Comparison of ENCODE assay signal across 14 cellular contexts in the genomic region with DNA sequence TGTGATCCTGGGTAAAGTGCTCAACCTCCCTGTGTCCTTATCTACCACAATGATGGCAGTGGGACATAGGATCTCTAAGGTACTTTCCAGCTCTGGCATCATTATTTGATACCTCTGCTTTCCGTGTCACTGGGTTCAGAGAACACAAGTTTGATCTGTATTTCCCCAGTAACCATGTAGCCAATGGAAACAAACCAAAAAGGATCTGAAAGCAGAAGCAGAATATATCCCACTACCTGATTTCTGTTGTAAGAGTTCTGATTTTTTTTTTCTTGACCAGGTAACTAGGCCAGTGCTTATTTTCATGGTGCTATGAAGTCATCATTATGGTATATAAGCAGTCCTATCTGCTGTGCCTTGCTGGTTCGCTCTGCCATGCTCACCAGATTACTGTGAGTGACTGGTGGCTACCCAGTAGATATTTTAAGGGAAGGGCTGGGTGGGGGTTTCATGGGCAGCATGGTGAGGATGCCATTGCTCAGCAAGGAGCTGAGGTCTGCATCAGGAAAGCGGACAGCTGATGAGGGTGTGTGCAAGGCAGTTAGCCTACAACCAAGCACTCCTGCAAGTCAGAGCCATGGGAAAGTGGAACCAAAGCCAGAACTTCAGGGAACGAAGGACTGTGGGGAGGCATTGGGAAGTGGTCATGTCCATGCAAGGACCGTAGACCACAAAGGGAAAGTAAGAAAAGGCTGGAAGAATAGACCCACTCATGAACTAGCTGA.
DNase-seq lines count a peak whose midpoint lies in the region; ATAC-seq and TF ChIP-seq lines count a peak whose summit lies in the region.
"Had no signal": no experiment of that assay in that cellular context is flagged by ENCODE, and none has a peak within 500 bp of the region (broad histone marks: within the 10 kb centered on the region; RNA-seq: fewer than 3 reads in every experiment).

No MANE protein-coding gene starts in this region.

- DNase-seq in memory B cell (ENCODE audit: low spot score in 2 of 2) (peak in 1 of 2 donors; percentile 16), hypothalamus (lab: John Stamatoyannopoulos, UW) (no peak), MG63 (no peak), lower lobe of right lung (no peak)
- DNase-seq in activated naive CD4-positive, alpha-beta T cell treated with anti-CD3 and anti-CD28 coated beads, Interleukin-2, amount 50 U/mL, for 16 hours, result no peak
- DNase-seq: activated CD8-positive, alpha-beta memory T cell treated with anti-CD3 and anti-CD28 coated beads, Interleukin-2, amount 50 U/mL, for 4 hours; activated naive CD8-positive, alpha-beta T cell treated with anti-CD3 and anti-CD28 coated beads, Interleukin-2, amount 10 ng/mL, durations not matched to agents 7 days and 5 days; heart left ventricle; MM.1S; NCI-H2171 had no signal

- no peaks in the 10 kb centered on the region for H3K9me3 Mint-ChIP-seq in memory B cell

- intact Hi-C loops in lower lobe of right lung (cut with DNase I), result no loop called here

- H3K4me3 Mint-ChIP-seq in memory B cell, result no peak overlapping the region
- H3K4me3 Mint-ChIP-seq: activated naive CD8-positive, alpha-beta T cell treated with anti-CD3 and anti-CD28 coated beads, Interleukin-2, amount 10 ng/mL, durations not matched to agents 7 days and 5 days had no signal

- H3K4me3 ChIP-seq in MG63 (no peak overlapping the region), lower lobe of right lung (no peak overlapping the region)
- H3K4me3 ChIP-seq: heart left ventricle, SJSA1 had no signal

- H3K4me1 Mint-ChIP-seq in memory B cell, result peaks cover 18% of the 10 kb centered on the region

- H3K9me3 ChIP-seq in MG63, result no peaks in the 10 kb centered on the region
- H3K9me3 ChIP-seq in lower lobe of right lung, result no peaks in the 10 kb centered on the region
- H3K9me3 ChIP-seq: heart left ventricle, SJSA1 had no signal

- no peaks in the 10 kb centered on the region for H3K36me3 ChIP-seq in MG63
- no peaks in the 10 kb centered on the region for H3K36me3 ChIP-seq in lower lobe of right lung
- H3K36me3 ChIP-seq: SJSA1 had no signal

- peaks cover 1% of the 10 kb centered on the region for H3K27me3 Mint-ChIP-seq in memory B cell
- H3K27me3 Mint-ChIP-seq: activated naive CD8-positive, alpha-beta T cell treated with anti-CD3 and anti-CD28 coated beads, Interleukin-2, amount 10 ng/mL, durations not matched to agents 7 days and 5 days had no signal

- H3K27ac Mint-ChIP-seq in memory B cell, result peak overlapping the region; percentile 79
- H3K27ac Mint-ChIP-seq: activated naive CD8-positive, alpha-beta T cell treated with anti-CD3 and anti-CD28 coated beads, Interleukin-2, amount 10 ng/mL, durations not matched to agents 7 days and 5 days had no signal

- no peak for TF ChIP-seq POLR2A in GM18505 (IDR thresholded peaks at IDR 0.05; ENCODE audit: borderline replicate concordance, extremely low read depth, insufficient read depth, insufficient read length)

- peaks cover 3% of the 10 kb centered on the region for H3K4me1 ChIP-seq in lower lobe of right lung
- H3K4me1 ChIP-seq: SJSA1 had no signal

- no peaks in the 10 kb centered on the region for H3K36me3 Mint-ChIP-seq in memory B cell

- TF ChIP-seq CTCF in lower lobe of right lung (IDR thresholded peaks at IDR 0.05), result no peak

- no peak overlapping the region for H3K27ac ChIP-seq in lower lobe of right lung
- H3K27ac ChIP-seq: heart left ventricle, SJSA1 had no signal

- peak; percentile 62 for ATAC-seq in GM18505 (IDR thresholded peaks at IDR 0.05; ENCODE audit: unreplicated experiment)
- peak; percentile 64 for ATAC-seq in GM21529 (IDR thresholded peaks at IDR 0.05; ENCODE audit: unreplicated experiment)
- peak; percentile 56 for ATAC-seq in HG03175 (IDR thresholded peaks at IDR 0.05; ENCODE audit: unreplicated experiment)
- ATAC-seq in memory B cell (ENCODE audit: low read depth), result peak; percentile 94
- no peak for ATAC-seq in lower lobe of right lung

- H3K27me3 ChIP-seq in MG63, result no peaks in the 10 kb centered on the region; the same call in 1 of the 2 replicates
- no peaks in the 10 kb centered on the region for H3K27me3 ChIP-seq in lower lobe of right lung (ENCODE audit: low read depth)
- H3K27me3 ChIP-seq: heart left ventricle, SJSA1 had no signal

Comparison
In these comparisons a context has a peak if more than half of its experiments do, and no peak if none do; other contexts are left out.
1. ATAC-seq: peak in GM18505 (single experiment), GM21529 (single experiment), HG03175 (single experiment) and memory B cell (single experiment); none in lower lobe of right lung (0 of 2).